22 cellular contexts compared by ENCODE assay signal in genomic region chr12:12367096-12367998, GRCh38. TPM values are rescaled to one million over a fixed set of nuclear protein-coding genes. Genes with fewer than 3 reads are reported as not detected.
DNase-seq lines count a peak whose midpoint lies in the region; ATAC-seq, FAIRE-seq and TF ChIP-seq lines count a peak whose summit lies in the region.
"Had no signal": no experiment of that assay in that cellular context is flagged by ENCODE, and none has a peak within 500 bp of the region (broad histone marks: within the 10 kb centered on the region; RNA-seq: fewer than 3 reads in every experiment).

No MANE protein-coding gene starts in this region.

- TF ChIP-seq EP300 in A549 (IDR thresholded peaks at IDR 0.05) (no peak), transverse colon (IDR thresholded peaks at IDR 0.05; ENCODE audit: low read depth) (no peak)

- in situ Hi-C loops in transverse colon (cut with MboI; ENCODE audit: low pct_ligation_motif_present in 1 of 4, low pct_unique_long_range_greater_than_20kb in 1 of 4, low sequenced_read_pairs in 3 of 4), result loop anchor here in 1 of 4 donors (25.0 kb wide), 1 partner anchor 320 kb away; the partner anchor contains the start of gene GPR19

- no peak overlapping the region for H3K9ac ChIP-seq in kidney (ENCODE audit: low read length in 2 of 2)
- H3K9ac ChIP-seq: KMS-11 had no signal

- H3K4me3 Mint-ChIP-seq in activated T-helper 2 cell treated with anti-CD3 and anti-CD28 coated beads, Interferon-gamma antibody, Interleukin-2, Interleukin-4, amounts not matched to agents 10 μg/mL and 5 μg/mL and 100 μg/mL, durations not matched to agents 14 hours and 24 hours and 36 hours (ENCODE audit: low read depth), result no peak overlapping the region
- no peak overlapping the region for H3K4me3 Mint-ChIP-seq in memory B cell
- H3K4me3 Mint-ChIP-seq: CD4-positive, alpha-beta T cell; HFFc6 had no signal

- DNase-seq in A549 (ENCODE audit: low read depth in 1 of 2, low spot score in 1 of 2) (no peak), GM12892 (ENCODE audit: insufficient read length) (no peak), memory B cell (ENCODE audit: low spot score in 2 of 2) (no peak), GM19239 (ENCODE audit: insufficient read length, low spot score) (no peak), transverse colon (no peak), kidney (no peak)
- no peak for DNase-seq in activated T-helper 2 cell treated with anti-CD3 and anti-CD28 coated beads, Interferon-gamma antibody, Interleukin-2, Interleukin-4, amounts not matched to agents 10 μg/mL and 5 μg/mL and 100 μg/mL, durations not matched to agents 14 hours and 24 hours and 36 hours (ENCODE audit: low spot score)
- DNase-seq: activated CD4-positive, alpha-beta T cell treated with anti-CD3 and anti-CD28 coated beads, Interleukin-2, amount 50 U/mL, for 4 hours; adrenal gland; CD4-positive, alpha-beta T cell; DMS79 treated with DMSO at 0.1 percent for 48 hours; HFFc6; NCI-H2029; nucleus accumbens; stimulated activated CD8-positive, alpha-beta memory T cell treated with anti-CD3 and anti-CD28 coated beads, Interleukin-4, amount 100 ng/mL, for 48 hours; testis had no signal

- ATAC-seq in A549, result no peak
- no peak for ATAC-seq in memory B cell (ENCODE audit: low read depth)
- no peak for ATAC-seq in HG03520 (IDR thresholded peaks at IDR 0.05; ENCODE audit: unreplicated experiment)
- ATAC-seq: gastroesophageal sphincter, left lobe of liver had no signal

- peaks cover 26% of the 10 kb centered on the region for H3K4me1 Mint-ChIP-seq in activated T-helper 2 cell treated with anti-CD3 and anti-CD28 coated beads, Interferon-gamma antibody, Interleukin-2, Interleukin-4, amounts not matched to agents 10 μg/mL and 5 μg/mL and 100 μg/mL, durations not matched to agents 14 hours and 24 hours and 36 hours (ENCODE audit: low read depth)
- H3K4me1 Mint-ChIP-seq in memory B cell, result peaks cover 10% of the 10 kb centered on the region

- no peaks in the 10 kb centered on the region for H3K27me3 Mint-ChIP-seq in activated T-helper 2 cell treated with anti-CD3 and anti-CD28 coated beads, Interferon-gamma antibody, Interleukin-2, Interleukin-4, amounts not matched to agents 10 μg/mL and 5 μg/mL and 100 μg/mL, durations not matched to agents 14 hours and 24 hours and 36 hours (ENCODE audit: low read depth)
- H3K27me3 Mint-ChIP-seq in memory B cell, result no peaks in the 10 kb centered on the region
- H3K27me3 Mint-ChIP-seq: CD4-positive, alpha-beta T cell had no signal

- CTCF ChIA-PET in A549 (lab: Yijun Ruan, JAX), result interaction anchor here (0.7 to 2.6 kb wide), 6 partner anchors 9 to 339 kb away, joined by 3 to 11 read pairs (median 4); partner anchors contain the start of gene BORCS5

- H3K36me3 ChIP-seq in transverse colon, result no peaks in the 10 kb centered on the region
- no peaks in the 10 kb centered on the region for H3K36me3 ChIP-seq in kidney (ENCODE audit: control insufficient read depth in 1 of 2, insufficient read depth in 2 of 2, low read length in 2 of 2)
- H3K36me3 ChIP-seq: cardiac muscle cell had no signal

- H3K9me3 ChIP-seq in A549 (no peaks in the 10 kb centered on the region), transverse colon (no peaks in the 10 kb centered on the region), kidney (ENCODE audit: control insufficient read depth in 1 of 2, low read length in 2 of 2) (no peaks in the 10 kb centered on the region)
- H3K9me3 ChIP-seq: adrenal gland, esophagus muscularis mucosa, gastroesophageal sphincter, testis had no signal

- H3K27ac Mint-ChIP-seq in activated T-helper 2 cell treated with anti-CD3 and anti-CD28 coated beads, Interferon-gamma antibody, Interleukin-2, Interleukin-4, amounts not matched to agents 10 μg/mL and 5 μg/mL and 100 μg/mL, durations not matched to agents 14 hours and 24 hours and 36 hours, result peak overlapping the region; percentile 2
- peak overlapping the region; percentile 6 for H3K27ac Mint-ChIP-seq in memory B cell
- H3K27ac Mint-ChIP-seq: HFFc6 had no signal

- H3K4me1 ChIP-seq in A549, result peaks cover 10% of the 10 kb centered on the region
- H3K4me1 ChIP-seq in transverse colon, result peaks cover 0 to 2% (median 0%) of the 10 kb centered on the region in 4 donors
- no peaks in the 10 kb centered on the region for H3K4me1 ChIP-seq in kidney (ENCODE audit: control insufficient read depth in 1 of 2, insufficient read depth in 1 of 2, low read depth in 1 of 2, low read length in 2 of 2)
- H3K4me1 ChIP-seq: adrenal gland, testis had no signal

- H3K4me2 ChIP-seq in A549, result no peak overlapping the region
- H3K4me2 ChIP-seq: KMS-11 had no signal

- no peak for TF ChIP-seq RAD21 in A549 (conservative IDR thresholded peaks at IDR 0.05 in 1 of 2, IDR thresholded peaks at IDR 0.05 in 1 of 2)

- WGBS in A549 (ENCODE audit: missing lambda C conversion rate), result 91% methylated on average over 6 of the region's 6 CpGs
- 92 to 94% methylated on average over 5 to 6 of the region's 6 CpGs for WGBS in transverse colon (ENCODE audit: low coverage in 1 of 2), 2 donors

- H3K27me3 ChIP-seq in transverse colon, result no peaks in the 10 kb centered on the region
- H3K27me3 ChIP-seq: adrenal gland, cardiac muscle cell, esophagus muscularis mucosa, gastroesophageal sphincter, testis had no signal

- H3K27ac ChIP-seq in A549 (no peak overlapping the region), transverse colon (no peak overlapping the region), kidney (ENCODE audit: low read depth in 2 of 2, low read length in 2 of 2) (no peak overlapping the region)
- H3K27ac ChIP-seq: cardiac muscle cell, esophagus muscularis mucosa, gastroesophageal sphincter, KMS-11, testis had no signal

- POLR2A ChIA-PET in A549 (lab: Yijun Ruan, JAX), result interaction anchor here (0.8 kb wide), 1 partner anchor 11 kb away, joined by 3 read pairs; the partner anchor contains the start of gene BORCS5

- peaks cover 55% of the 10 kb centered on the region for H3K36me3 Mint-ChIP-seq in activated T-helper 2 cell treated with anti-CD3 and anti-CD28 coated beads, Interferon-gamma antibody, Interleukin-2, Interleukin-4, amounts not matched to agents 10 μg/mL and 5 μg/mL and 100 μg/mL, durations not matched to agents 14 hours and 24 hours and 36 hours (ENCODE audit: low read depth)
- peaks cover 16% of the 10 kb centered on the region for H3K36me3 Mint-ChIP-seq in memory B cell

- H3K4me3 ChIP-seq in A549 (no peak overlapping the region), transverse colon (no peak overlapping the region), kidney (ENCODE audit: low read length in 2 of 2) (no peak overlapping the region)
- H3K4me3 ChIP-seq: adrenal gland, cardiac muscle cell, esophagus muscularis mucosa, gastroesophageal sphincter, testis had no signal

- TF ChIP-seq POLR2A in A549 (IDR thresholded peaks at IDR 0.05; ENCODE audit: low read length) (no peak), GM12892 (IDR thresholded peaks at IDR 0.05; ENCODE audit: low read depth, low read length) (no peak), transverse colon (IDR thresholded peaks at IDR 0.05) (no peak)

- intact Hi-C loops in activated T-helper 2 cell treated with anti-CD3 and anti-CD28 coated beads, Interferon-gamma antibody, Interleukin-2, Interleukin-4, amounts not matched to agents 10 μg/mL and 5 μg/mL and 100 μg/mL, durations not matched to agents 14 hours and 24 hours and 36 hours (cut with micrococcal nuclease), result no loop called here
- intact Hi-C loops in transverse colon (cut with DNase I; ENCODE audit: low total_unique reads), result no loop called here
- intact Hi-C loops in kidney (cut with DNase I), result no loop called here

- TF ChIP-seq CTCF in A549 (IDR thresholded peaks at IDR 0.05) (no peak), transverse colon (IDR thresholded peaks at IDR 0.05) (no peak), kidney (IDR thresholded peaks at IDR 0.05; ENCODE audit: borderline replicate concordance, extremely low read depth, insufficient read depth) (no peak)

- FAIRE-seq in A549 (lab: Jason Lieb, UNC) (peak; percentile 43), GM12892 (lab: Jason Lieb, UNC) (peak; percentile 42), GM19239 (lab: Jason Lieb, UNC) (no peak), kidney (lab: Jason Lieb, UNC) (no peak)

- no peaks in the 10 kb centered on the region for H3K9me3 Mint-ChIP-seq in activated T-helper 2 cell treated with anti-CD3 and anti-CD28 coated beads, Interferon-gamma antibody, Interleukin-2, Interleukin-4, amounts not matched to agents 10 μg/mL and 5 μg/mL and 100 μg/mL, durations not matched to agents 14 hours and 24 hours and 36 hours
- H3K9me3 Mint-ChIP-seq in memory B cell, result no peaks in the 10 kb centered on the region
- H3K9me3 Mint-ChIP-seq: CD4-positive, alpha-beta T cell; HFFc6 had no signal

TF ChIP-seq in A549, 52 proteins besides CTCF, POLR2A, EP300 and RAD21 (continues in another document):
- TF ChIP-seq RCOR1 (IDR thresholded peaks at IDR 0.05; ENCODE audit: low read depth, low read length), result no peak

RNA-seq across cellular contexts. Expression of gene BORCS5, which starts 10.5 kb away (rescaled TPM):
- 10.2 and 13.7 TPM in 2 replicates for polyA plus RNA-seq in A549 (2011; rRNA removed)
- polyA plus RNA-seq in A549 (2012; cell fraction: cytosol; rRNA removed), result 15.0 and 17.7 TPM in 2 replicates
- polyA plus RNA-seq in A549 (2012; cell fraction: nucleus; rRNA removed), result 22.1 and 29.4 TPM in 2 replicates
- polyA plus RNA-seq in A549 (2017; fragmentation: RNase III; extraction: RNeasy Plus Mini Kit Qiagen cat#74134 plus additional on column Dnase treatment), result 5.1 to 7.3 TPM (median 6.2 TPM) in 3 replicates
- polyA minus RNA-seq in A549 (2011; rRNA and poly(A)+ RNA removed), result 22.4 and 30.7 TPM in 2 replicates
- polyA plus RNA-seq in GM12892 (2012; ENCODE audit: missing spikeins), result 8.9 TPM
- total RNA-seq in activated T-helper 2 cell treated with anti-CD3 and anti-CD28 coated beads, Interferon-gamma antibody, Interleukin-2, Interleukin-4, amounts not matched to agents 10 μg/mL and 5 μg/mL and 100 μg/mL, durations not matched to agents 14 hours and 24 hours and 36 hours, result 41.8 and 45.9 TPM in 2 replicates
- 10 to 100 TPM in 3 of 4 donors, 1 to 10 TPM in 1; 8.5 to 52.7 (median 21.3) TPM for total RNA-seq in transverse colon
- 14.0 TPM for total RNA-seq in kidney
- polyA plus RNA-seq in kidney (ENCODE audit: insufficient read depth, low read depth, low replicate concordance), result 11.2 TPM

RNA-seq across cellular contexts. Expression of gene MANSC1, which starts 17.3 kb away (rescaled TPM):
- polyA plus RNA-seq in A549 (2011; rRNA removed) (3.9 and 9.7 TPM in 2 replicates), A549 (2017; fragmentation: RNase III; extraction: RNeasy Plus Mini Kit Qiagen cat#74134 plus additional on column Dnase treatment) (3.7 to 4.4 TPM (median 3.8 TPM) in 3 replicates), kidney (ENCODE audit: insufficient read depth, low read depth, low replicate concordance) (14.1 TPM)
- 0.86 and 1.1 TPM in 2 replicates for polyA plus RNA-seq in A549 (2012; cell fraction: cytosol; rRNA removed)
- 0.47 and 0.86 TPM in 2 replicates for polyA plus RNA-seq in A549 (2012; cell fraction: nucleus; rRNA removed)
- polyA minus RNA-seq in A549 (2011; rRNA and poly(A)+ RNA removed), result 3.5 and 4.5 TPM in 2 replicates
- polyA plus RNA-seq in GM12892 (2012; ENCODE audit: missing spikeins), result not detected
- 0.25 and 1.6 TPM in 2 replicates for total RNA-seq in activated T-helper 2 cell treated with anti-CD3 and anti-CD28 coated beads, Interferon-gamma antibody, Interleukin-2, Interleukin-4, amounts not matched to agents 10 μg/mL and 5 μg/mL and 100 μg/mL, durations not matched to agents 14 hours and 24 hours and 36 hours
- total RNA-seq in transverse colon (10 to 100 TPM in 3 of 4 donors, 1 to 10 TPM in 1; 6.6 to 25.3 (median 19.4) TPM), kidney (38.7 TPM)
